In genomic region chr1:246725191-246725590, GRCh38 we compare ENCODE assay signal across 8 cellular contexts. TPM values are rescaled to one million over a fixed set of nuclear protein-coding genes. Genes with fewer than 3 reads are reported as not detected.
DNase-seq lines count a peak whose midpoint lies in the region; ATAC-seq and TF ChIP-seq lines count a peak whose summit lies in the region.

No MANE protein-coding gene starts in this region.

- DNase-seq in activated T-cell treated with anti-CD3 and anti-CD28 coated beads, Interleukin-2, amount 50 U/mL, for 24 hours = no peak
- DNase-seq in activated T-cell treated with anti-CD3 and anti-CD28 coated beads, Interleukin-2, amount 50 U/mL, for 48 hours = no peak
- no peak for DNase-seq in tibial artery
- no peak for DNase-seq in DMS153 treated with DMSO at 0.1 percent for 48 hours (lab: John Stamatoyannopoulos, UW; ENCODE audit: unreplicated experiment)

- no peaks in the 10 kb centered on the region for H3K9me3 ChIP-seq in liver (ENCODE audit: control insufficient read depth in 4 of 4, low read length in 3 of 4)
- H3K9me3 ChIP-seq in tibial artery = peaks cover 0 to 4% (median 0%) of the 10 kb centered on the region in 3 donors

- H3K4me3 Mint-ChIP-seq in activated T-cell treated with anti-CD3 and anti-CD28 coated beads, Interleukin-2, amount 50 U/mL, for 24 hours = peak overlapping the region; percentile 80
- H3K4me3 Mint-ChIP-seq in activated naive CD8-positive, alpha-beta T cell = peak overlapping the region; percentile 97

- peaks cover 0 to 14% (median 7%) of the 10 kb centered on the region in 4 donors for H3K36me3 ChIP-seq in liver (ENCODE audit: control insufficient read depth in 4 of 4, insufficient read depth in 3 of 4, low read depth in 1 of 4, low read length in 3 of 4)
- peaks cover 29 to 34% (median 30%) of the 10 kb centered on the region in 3 donors for H3K36me3 ChIP-seq in tibial artery

- peak overlapping the region; percentile 82 to 94 for H3K9ac ChIP-seq in liver (ENCODE audit: low read depth in 1 of 2, low read length in 2 of 2)

- TF ChIP-seq RAD21 in liver (IDR thresholded peaks at IDR 0.05) = no peak

- H3K4me3 ChIP-seq in liver (ENCODE audit: low read depth in 1 of 3, low read length in 3 of 3) (peak overlapping the region; percentile 62 to 99 (median 88)), tibial artery (peak overlapping the region; percentile 72 to 73)

- peak overlapping the region; percentile 22 for H3K27ac Mint-ChIP-seq in activated T-cell treated with anti-CD3 and anti-CD28 coated beads, Interleukin-2, amount 50 U/mL, for 24 hours
- H3K27ac Mint-ChIP-seq in activated naive CD8-positive, alpha-beta T cell = peak overlapping the region; percentile 92

- ATAC-seq in HG03025 (IDR thresholded peaks at IDR 0.05; ENCODE audit: low FRiP score, unreplicated experiment) (no peak), HG03196 (IDR thresholded peaks at IDR 0.05; ENCODE audit: unreplicated experiment) (no peak)

- no peak for TF ChIP-seq CTCF in liver (IDR thresholded peaks at IDR 0.05; ENCODE audit: low read depth, low read length, missing input control)
- TF ChIP-seq CTCF in tibial artery (IDR thresholded peaks at IDR 0.05) = no peak

- H3K27ac ChIP-seq in liver (ENCODE audit: low read depth in 1 of 2, low read length in 2 of 2) (peak overlapping the region; percentile 89 to 98), tibial artery (peak overlapping the region; percentile 76 to 80)

- peaks cover 27% of the 10 kb centered on the region for H3K9me3 Mint-ChIP-seq in activated T-cell treated with anti-CD3 and anti-CD28 coated beads, Interleukin-2, amount 50 U/mL, for 24 hours
- peaks cover 4% of the 10 kb centered on the region for H3K9me3 Mint-ChIP-seq in activated naive CD8-positive, alpha-beta T cell (ENCODE audit: low read depth)

- intact Hi-C loops in tibial artery (cut with DNase I; ENCODE audit: low total_unique reads) = no loop called here

- H3K27me3 ChIP-seq in liver (ENCODE audit: control insufficient read depth in 4 of 4, insufficient read depth in 4 of 4, low read length in 3 of 4) (no peaks in the 10 kb centered on the region), tibial artery (no peaks in the 10 kb centered on the region)

- peaks cover 14% of the 10 kb centered on the region for H3K4me1 Mint-ChIP-seq in activated T-cell treated with anti-CD3 and anti-CD28 coated beads, Interleukin-2, amount 50 U/mL, for 24 hours (ENCODE audit: low read depth)
- H3K4me1 Mint-ChIP-seq in activated naive CD8-positive, alpha-beta T cell (ENCODE audit: low read depth) = peaks cover 14% of the 10 kb centered on the region

- H3K36me3 Mint-ChIP-seq in activated T-cell treated with anti-CD3 and anti-CD28 coated beads, Interleukin-2, amount 50 U/mL, for 24 hours (ENCODE audit: low read depth) = peaks cover 36% of the 10 kb centered on the region
- H3K36me3 Mint-ChIP-seq in activated naive CD8-positive, alpha-beta T cell = peaks cover 36% of the 10 kb centered on the region

- 24% methylated on average over 9 of the region's 9 CpGs for WGBS in liver

- peaks cover 28% of the 10 kb centered on the region for H3K27me3 Mint-ChIP-seq in activated T-cell treated with anti-CD3 and anti-CD28 coated beads, Interleukin-2, amount 50 U/mL, for 24 hours
- no peaks in the 10 kb centered on the region for H3K27me3 Mint-ChIP-seq in activated naive CD8-positive, alpha-beta T cell

- peaks cover 2 to 30% (median 27%) of the 10 kb centered on the region in 4 donors for H3K4me1 ChIP-seq in liver (ENCODE audit: control insufficient read depth in 4 of 4, insufficient read depth in 4 of 4, low read length in 3 of 4)
- H3K4me1 ChIP-seq in tibial artery = peaks cover 0 to 7% (median 3%) of the 10 kb centered on the region in 4 donors

TF ChIP-seq in liver, 16 proteins besides CTCF, POLR2A, EP300 and RAD21:
- TF ChIP-seq, protein P1, sequence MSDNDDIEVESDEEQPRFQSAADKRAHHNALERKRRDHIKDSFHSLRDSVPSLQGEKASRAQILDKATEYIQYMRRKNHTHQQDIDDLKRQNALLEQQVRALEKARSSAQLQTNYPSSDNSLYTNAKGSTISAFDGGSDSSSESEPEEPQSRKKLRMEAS (IDR thresholded peaks at IDR 0.05) = no peak
- TF ChIP-seq GABPA (IDR thresholded peaks at IDR 0.05 in 1 of 2, conservative IDR thresholded peaks at IDR 0.05 in 1 of 2) (no peak), TAF1 (conservative IDR thresholded peaks at IDR 0.05) (peak; percentile 17)

RNA-seq across cellular contexts. Expression of gene SCCPDH, which starts 1.0 kb away (rescaled TPM):
- total RNA-seq in liver = 10 to 100 TPM; 52.1 to 84.3 TPM
- polyA plus RNA-seq in liver = 10 to 100 TPM; 77.9 to 79.2 TPM
